12 cellular contexts compared by ENCODE assay signal in the genomic region with DNA sequence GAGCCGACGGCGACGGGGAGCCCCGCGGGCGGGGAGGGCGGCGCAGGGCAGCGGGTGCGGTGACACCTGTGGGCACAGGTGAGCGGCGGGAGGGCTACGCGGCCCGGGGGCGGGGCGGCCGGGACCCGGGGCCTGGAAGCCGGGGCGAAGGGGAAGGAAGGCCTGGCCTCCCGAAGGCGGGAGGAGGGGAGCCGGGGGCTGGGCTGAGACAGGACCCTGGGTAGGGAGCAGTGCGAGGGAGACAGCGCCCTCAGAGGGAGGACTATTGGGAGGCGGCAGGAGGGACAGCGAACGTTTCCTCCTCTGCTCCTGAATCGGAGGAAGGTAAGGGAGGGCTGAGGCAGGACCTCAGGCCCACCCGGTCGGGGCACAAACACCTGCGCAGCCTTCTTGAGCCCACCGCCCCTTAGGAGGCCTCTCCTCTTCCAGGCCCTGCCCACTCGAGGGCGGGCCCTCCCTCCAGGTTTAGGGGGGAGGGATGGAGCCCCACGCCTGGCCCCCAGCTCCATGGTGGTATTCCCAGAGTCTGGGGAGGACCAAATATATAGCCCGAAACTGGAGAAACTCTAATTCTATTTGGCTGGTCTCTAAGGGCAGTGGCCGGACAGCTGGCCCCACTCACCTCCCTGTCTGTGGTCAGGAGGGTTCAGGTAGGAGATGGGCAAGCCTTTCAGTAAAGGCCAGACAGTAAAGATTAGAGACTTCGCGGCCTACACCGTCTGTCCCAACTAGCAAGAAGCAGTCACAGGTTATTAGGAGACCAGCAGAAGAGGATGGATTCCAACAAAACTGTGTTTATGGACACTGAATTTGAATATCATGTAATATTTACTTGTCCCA. TPM values are rescaled to one million over a fixed set of nuclear protein-coding genes. Genes with fewer than 3 reads are reported as not detected.
DNase-seq lines count a peak whose midpoint lies in the region; ATAC-seq and TF ChIP-seq lines count a peak whose summit lies in the region.
"Had no signal": no experiment of that assay in that cellular context is flagged by ENCODE, and none has a peak within 500 bp of the region (broad histone marks: within the 10 kb centered on the region; RNA-seq: fewer than 3 reads in every experiment).

No MANE protein-coding gene starts in this region.

- no peak overlapping the region for H3K27ac Mint-ChIP-seq in nephron
- H3K27ac Mint-ChIP-seq: activated CD4-positive, alpha-beta T cell treated with anti-CD3 and anti-CD28 coated beads for 36 hours; stimulated activated naive B cell treated with anti-CD40 and anti-IgM and Interleukin-4, amounts not matched to agents 10 μg/mL and 1 μg/mL and 100 μg/mL, for 72 hours had no signal

- no peak for TF ChIP-seq POLR2A in IMR-90 (IDR thresholded peaks at IDR 0.05; ENCODE audit: low read depth, low read length)

- no peaks in the 10 kb centered on the region for H3K36me3 Mint-ChIP-seq in nephron (ENCODE audit: low read depth)
- H3K36me3 Mint-ChIP-seq: stimulated activated naive B cell treated with anti-CD40 and anti-IgM and Interleukin-4, amounts not matched to agents 10 μg/mL and 1 μg/mL and 100 μg/mL, for 72 hours had no signal

- no peak overlapping the region for H2BK15ac ChIP-seq in IMR-90 (ENCODE audit: low read depth, low read length)

- no peaks in the 10 kb centered on the region for H4K20me1 ChIP-seq in IMR-90 (ENCODE audit: insufficient read depth, low read length)

- H3K79me1 ChIP-seq in IMR-90 (ENCODE audit: low read depth in 1 of 2, low read length in 2 of 2) = no peaks in the 10 kb centered on the region

- in situ Hi-C loops in IMR-90 (cut with MboI; ENCODE audit: low sequenced_read_pairs) = no loop called here

- H2AFZ ChIP-seq in IMR-90 (replicated peaks; ENCODE audit: low read length, poor library complexity) = peak overlapping the region; percentile 56

- no peak overlapping the region for H2BK20ac ChIP-seq in IMR-90 (ENCODE audit: low read depth, low read length)

- peak overlapping the region; percentile 34 for H3K4me3 ChIP-seq in A673 (ENCODE audit: low read depth, low read length, poor library complexity, severe bottlenecking)
- H3K4me3 ChIP-seq in IMR-90 (ENCODE audit: insufficient read depth, low read depth, low read length) = peak overlapping the region; percentile 11; the same call in 1 of the 2 replicates
- peak overlapping the region; percentile 52 for H3K4me3 ChIP-seq in epithelial cell of esophagus (ENCODE audit: low read length)

- no peak overlapping the region for H2BK5ac ChIP-seq in IMR-90 (ENCODE audit: low read depth, low read length, poor library complexity, severe bottlenecking)

- H3K27me3 ChIP-seq in A673 (replicated peaks; ENCODE audit: insufficient read depth, low read depth, low read length, poor library complexity) (no peaks in the 10 kb centered on the region), IMR-90 (ENCODE audit: control insufficient read depth, insufficient read depth, low read length) (peaks cover 26% of the 10 kb centered on the region)

- H4K8ac ChIP-seq in IMR-90 (ENCODE audit: low read depth in 2 of 2, low read length in 2 of 2) = no peak overlapping the region

- ATAC-seq in IMR-90 (ENCODE audit: low read depth) (no peak), GM19324 (IDR thresholded peaks at IDR 0.05; ENCODE audit: low FRiP score, unreplicated experiment) (no peak)
- ATAC-seq: activated CD4-positive, alpha-beta T cell treated with anti-CD3 and anti-CD28 coated beads for 36 hours; stimulated activated naive B cell treated with anti-CD40 and anti-IgM and Interleukin-4, amounts not matched to agents 10 μg/mL and 1 μg/mL and 100 μg/mL, for 72 hours had no signal

- no peak overlapping the region for H3K4ac ChIP-seq in IMR-90 (ENCODE audit: low read depth, low read length)

- POLR2A ChIA-PET in A673 (lab: Charles Lee; ENCODE audit: low non-redundant PET) = no interaction called here
- POLR2A ChIA-PET in IMR-90 (lab: Charles Lee; ENCODE audit: unreplicated experiment) = no interaction called here

- no peaks in the 10 kb centered on the region for H3K9me3 Mint-ChIP-seq in nephron
- H3K9me3 Mint-ChIP-seq: central memory CD8-positive, alpha-beta T cell; stimulated activated naive B cell treated with anti-CD40 and anti-IgM and Interleukin-4, amounts not matched to agents 10 μg/mL and 1 μg/mL and 100 μg/mL, for 72 hours had no signal

- no peak for TF ChIP-seq CTCF in A673 (conservative IDR thresholded peaks at IDR 0.05; ENCODE audit: low read depth, low read length)
- no peak for TF ChIP-seq CTCF in IMR-90 (conservative IDR thresholded peaks at IDR 0.05; ENCODE audit: low read depth, low read length)
- no peak for TF ChIP-seq CTCF in epithelial cell of esophagus (IDR thresholded peaks at IDR 0.05; ENCODE audit: insufficient read depth, low read depth, low read length, missing control alignments)
- no peak for TF ChIP-seq CTCF in nephron (IDR thresholded peaks at IDR 0.05; ENCODE audit: unreplicated experiment in 3 of 3)

- no peak overlapping the region for H2BK120ac ChIP-seq in IMR-90 (ENCODE audit: low read depth, low read length)

- H3K9ac ChIP-seq in IMR-90 (ENCODE audit: low read depth, low read length) = no peak overlapping the region

- no peak overlapping the region; the same call in 1 of the 2 replicates for H2AK5ac ChIP-seq in IMR-90 (ENCODE audit: low read depth, low read length)

- H2AK9ac ChIP-seq in IMR-90 (replicated peaks; ENCODE audit: low read depth, low read length, poor library complexity) = no peak overlapping the region

- H3K36me3 ChIP-seq in A673 (ENCODE audit: insufficient read depth, low read length, poor library complexity, severe bottlenecking) = no peaks in the 10 kb centered on the region
- no peaks in the 10 kb centered on the region for H3K36me3 ChIP-seq in IMR-90 (ENCODE audit: control insufficient read depth, insufficient read depth, low read length)

- H3K4me1 ChIP-seq in A673 (ENCODE audit: insufficient read depth, low read length, poor library complexity, severe bottlenecking) (no peaks in the 10 kb centered on the region), IMR-90 (ENCODE audit: control insufficient read depth, insufficient read depth, low read length) (peaks cover 10% of the 10 kb centered on the region)

- DNase-seq in A673 (ENCODE audit: low spot score) (no peak), IMR-90 (no peak), epithelial cell of esophagus (ENCODE audit: low read depth) (no peak), NCI-H1930 (lab: John Stamatoyannopoulos, UW) (no peak), NAMALWA (ENCODE audit: low spot score) (no peak)
- DNase-seq in stimulated activated CD4-positive, alpha-beta T cell treated with anti-CD3 and anti-CD28 coated beads, Interleukin-12 subunit alpha, Interleukin-12 subunit beta, amount 100 ng/mL, for 4 hours = no peak
- DNase-seq: activated CD4-positive, alpha-beta T cell treated with anti-CD3 and anti-CD28 coated beads for 36 hours; NCI-H526 treated with DMSO at 0.1 percent for 48 hours; stimulated activated naive B cell treated with anti-CD40 and anti-IgM and Interleukin-4, amounts not matched to agents 10 μg/mL and 1 μg/mL and 100 μg/mL, for 72 hours had no signal

- no peak overlapping the region; the same call in 1 of the 2 replicates for H3K4me2 ChIP-seq in IMR-90 (ENCODE audit: low read depth, low read length)

- no peak overlapping the region for H4K5ac ChIP-seq in IMR-90 (ENCODE audit: low read depth, low read length)

- 0 out of 2 replicates have a peak overlapping the region, but pooled peaks have one; percentile 15 for H3K23ac ChIP-seq in IMR-90 (ENCODE audit: low read depth, low read length)

- no peak overlapping the region for H3K27ac ChIP-seq in A673 (ENCODE audit: low read depth, low read length, poor library complexity, severe bottlenecking)
- no peak overlapping the region for H3K27ac ChIP-seq in IMR-90 (ENCODE audit: insufficient read depth, low read length)

- peaks cover 37% of the 10 kb centered on the region for H3K4me1 Mint-ChIP-seq in nephron
- H3K4me1 Mint-ChIP-seq: central memory CD8-positive, alpha-beta T cell had no signal

- H3K9me1 ChIP-seq in IMR-90 (ENCODE audit: insufficient read depth, low read length) = peaks cover 6% of the 10 kb centered on the region

- peaks cover 31% of the 10 kb centered on the region for H3K27me3 Mint-ChIP-seq in nephron (ENCODE audit: low read depth)

- H3K18ac ChIP-seq in IMR-90 (ENCODE audit: low read depth, low read length) = no peak overlapping the region

- intact Hi-C loops in A673 (cut with micrococcal nuclease; ENCODE audit: unreplicated experiment) (no loop called here), IMR-90 (cut with micrococcal nuclease) (no loop called here)

- H3K14ac ChIP-seq in IMR-90 (replicated peaks; ENCODE audit: low read depth, low read length) = no peak overlapping the region

- no peaks in the 10 kb centered on the region for H3K9me3 ChIP-seq in A673 (ENCODE audit: low read depth, low read length, poor library complexity, severe bottlenecking)
- no peaks in the 10 kb centered on the region for H3K9me3 ChIP-seq in IMR-90 (ENCODE audit: control insufficient read depth, insufficient read depth, low read length)

- peak overlapping the region in 2 of 3 experiments; percentile 38 to 58 for H3K4me3 Mint-ChIP-seq in nephron
- H3K4me3 Mint-ChIP-seq: activated CD4-positive, alpha-beta T cell treated with anti-CD3 and anti-CD28 coated beads for 36 hours; stimulated activated naive B cell treated with anti-CD40 and anti-IgM and Interleukin-4, amounts not matched to agents 10 μg/mL and 1 μg/mL and 100 μg/mL, for 72 hours had no signal

- no peak overlapping the region for H4K91ac ChIP-seq in IMR-90 (ENCODE audit: insufficient read depth, low read depth, low read length)

- no peak for TF ChIP-seq RAD21 in IMR-90 (IDR thresholded peaks at IDR 0.05; ENCODE audit: low read length)

- no peak overlapping the region for H3K56ac ChIP-seq in IMR-90 (ENCODE audit: extremely low read depth, insufficient read depth, low read length)

- WGBS in IMR-90 (ENCODE audit: extremely low coverage in 2 of 2, insufficient read length in 1 of 2), 2 experiments = 7% methylated on average over 5 of the region's 43 CpGs; no CpG with 5 or more reads in 1 of the 2 experiments

- dilution Hi-C loops in IMR-90 (cut with HindIII; ENCODE audit: low sequenced_read_pairs, unreplicated experiment) = no loop called here

- CTCF ChIA-PET in A673 (lab: Charles Lee) = no interaction called here
- CTCF ChIA-PET in IMR-90 (lab: Yijun Ruan, JAX) = no interaction called here

- BruUV-seq in A673 (replicated peaks; lab: Mats Ljungman, UMichigan) = no TSS peak
- BruUV-seq in IMR-90 (replicated peaks; lab: Mats Ljungman, UMichigan) = no TSS peak

TF ChIP-seq in IMR-90, 13 proteins besides CTCF, POLR2A, EP300 and RAD21 (continues in another document):
- TF ChIP-seq MAFK (IDR thresholded peaks at IDR 0.05; ENCODE audit: low read depth, low read length) (no peak), FOS (IDR thresholded peaks at IDR 0.05; ENCODE audit: low read depth, low read length) (no peak)

RNA-seq across cellular contexts. Expression of a gene that starts 0.5 kb away (rescaled TPM):
- total RNA-seq in A673 (2021) (1.0 TPM in 1 of 2 replicates, not detected in the other), IMR-90 (2012; rRNA removed) (under 0.01 TPM in 2 replicates)
- 0.10 TPM in 2 replicates for polyA plus RNA-seq in IMR-90 (2012; rRNA removed)
- polyA plus RNA-seq in IMR-90 (2012; cell fraction: cytosol; rRNA removed) = 0.05 and 0.07 TPM in 2 replicates
- 0.05 and 0.15 TPM in 2 replicates for polyA plus RNA-seq in IMR-90 (2012; cell fraction: nucleus; rRNA removed; ENCODE audit: low replicate concordance)
- total RNA-seq: activated CD4-positive, alpha-beta T cell treated with anti-CD3 and anti-CD28 coated beads for 36 hours had no signal

RNA-seq across cellular contexts. Expression of a gene that starts 30.9 kb away (rescaled TPM):
- 82.6 and 91.5 TPM in 2 replicates for total RNA-seq in A673 (2021)
- 79.6 and 86.7 TPM in 2 replicates for total RNA-seq in IMR-90 (2012; rRNA removed)
- 136 and 138 TPM in 2 replicates for polyA plus RNA-seq in IMR-90 (2012; rRNA removed)
- 105 and 167 TPM in 2 replicates for polyA plus RNA-seq in IMR-90 (2012; cell fraction: cytosol; rRNA removed)
- polyA plus RNA-seq in IMR-90 (2012; cell fraction: nucleus; rRNA removed; ENCODE audit: low replicate concordance) = 102 and 107 TPM in 2 replicates
